In genomic region chr5:71684309-71684708, GRCh38 we compare ENCODE assay signal across 34 cellular contexts. TPM values are rescaled to one million over a fixed set of nuclear protein-coding genes. Genes with fewer than 3 reads are reported as not detected.
"Had no signal": no experiment of that assay in that cellular context is flagged by ENCODE, and none has a peak within 500 bp of the region (broad histone marks: within the 10 kb centered on the region; RNA-seq: fewer than 3 reads in every experiment).

No MANE protein-coding gene starts in this region.

- H3K36me3 ChIP-seq: ascending aorta, cardiac muscle cell had no signal

- H3K4me3 ChIP-seq: ascending aorta, cardiac muscle cell had no signal

- ATAC-seq: activated CD8-positive, alpha-beta T cell treated with anti-CD3 and anti-CD28 coated beads for 36 hours; activated naive CD8-positive, alpha-beta T cell treated with anti-CD3 and anti-CD28 coated beads, Interleukin-2, amount 50 U/mL, for 24 hours; activated T-cell treated with anti-CD3 and anti-CD28 coated beads, Interleukin-2, amount 50 U/mL, for 4 hours; activated T-cell treated with anti-CD3 and anti-CD28 coated beads, Interleukin-2, amount 50 U/mL, for 72 hours; activated T-helper 17 cell treated with anti-CD3 and anti-CD28 coated beads, Interleukin-2, amount 50 U/mL, for 72 hours had no signal

- H3K9me3 ChIP-seq: ascending aorta had no signal

- DNase-seq: activated B cell treated with CpG ODN at 0.5 μM for 24 hours; activated CD4-positive, alpha-beta memory T cell treated with anti-CD3 and anti-CD28 coated beads for 36 hours; activated CD4-positive, alpha-beta T cell treated with anti-CD3 and anti-CD28 coated beads for 4 hours; activated CD4-positive, alpha-beta T cell treated with anti-CD3 and anti-CD28 coated beads, Interleukin-2, amount 10 ng/mL, durations not matched to agents 24 days and 14 days; activated CD4-positive, alpha-beta T cell treated with anti-CD3 and anti-CD28 coated beads, Interleukin-2, amount 50 U/mL, for 1 hour; activated CD4-positive, alpha-beta T cell treated with anti-CD3 and anti-CD28 coated beads, Interleukin-2, amount 50 U/mL, for 4 hours; activated CD4-positive, CD25-positive, alpha-beta regulatory T cell treated with anti-CD3 and anti-CD28 coated beads, Interleukin-2, amount 50 U/mL, for 72 hours; activated CD8-positive, alpha-beta memory T cell treated with anti-CD3 and anti-CD28 coated beads, Interleukin-2, amount 50 U/mL, for 4 hours; activated CD8-positive, alpha-beta T cell treated with anti-CD3 and anti-CD28 coated beads for 36 hours; activated effector memory CD4-positive, alpha-beta T cell treated with anti-CD3 and anti-CD28 coated beads, Interleukin-2, amount 50 U/mL, for 16 hours; activated gamma-delta T cell treated with Interleukin-2 at 50 U/mL for 16 hours; activated naive CD4-positive, alpha-beta T cell treated with anti-CD3 and anti-CD28 coated beads, Interleukin-2, amount 10 ng/mL, durations not matched to agents 7 days and 5 days; activated naive CD4-positive, alpha-beta T cell treated with Interleukin-2 at 50 U/mL for 16 hours; activated naive CD8-positive, alpha-beta T cell treated with anti-CD3 and anti-CD28 coated beads, Interleukin-2, amount 10 ng/mL, durations not matched to agents 7 days and 5 days; activated naive CD8-positive, alpha-beta T cell treated with anti-CD3 and anti-CD28 coated beads, Interleukin-2, amount 50 U/mL, for 24 hours; activated T-cell treated with anti-CD3 and anti-CD28 coated beads for 4 hours; activated T-cell treated with anti-CD3 and anti-CD28 coated beads, Interleukin-2, amount 50 U/mL, for 1 hour; activated T-cell treated with anti-CD3 and anti-CD28 coated beads, Interleukin-2, amount 50 U/mL, for 4 hours; activated T-cell treated with anti-CD3 and anti-CD28 coated beads, Interleukin-2, amount 50 U/mL, for 72 hours; amygdala; anterior cingulate cortex; caudate nucleus; cerebellar nuclear complex; T-helper 1 cell; T-helper 2 cell; T-helper 9 cell had no signal

- H3K27ac ChIP-seq: ascending aorta, cardiac muscle cell, VCaP had no signal

- H3K4me1 ChIP-seq: ascending aorta had no signal

- H3K27me3 ChIP-seq: ascending aorta, cardiac muscle cell had no signal

RNA-seq across cellular contexts. Expression of gene CARTPT, which starts 34.8 kb away (rescaled TPM):
- total RNA-seq: activated B cell treated with CpG ODN at 0.5 μM for 24 hours; activated CD4-positive, alpha-beta memory T cell treated with anti-CD3 and anti-CD28 coated beads for 36 hours; activated CD4-positive, alpha-beta T cell treated with anti-CD3 and anti-CD28 coated beads, Interleukin-2, amount 10 ng/mL, durations not matched to agents 24 days and 14 days; activated CD8-positive, alpha-beta memory T cell treated with anti-CD3 and anti-CD28 coated beads for 36 hours; activated CD8-positive, alpha-beta T cell treated with anti-CD3 and anti-CD28 coated beads for 36 hours; activated naive CD8-positive, alpha-beta T cell treated with anti-CD3 and anti-CD28 coated beads, Interleukin-2, amount 10 ng/mL, durations not matched to agents 7 days and 5 days; activated T-cell treated with anti-CD3 and anti-CD28 coated beads, Interleukin-2, amount 50 U/mL, for 4 hours; activated T-cell treated with anti-CD3 and anti-CD28 coated beads, Interleukin-2, amount 50 U/mL, for 72 hours; activated T-helper 1 cell treated with anti-CD3 and anti-CD28 coated beads, Interleukin-12 subunit alpha, Interleukin-12 subunit beta, Interleukin-2, Interleukin-4 antibody, amounts not matched to agents 30 ng/mL and 10 ng/mL and 1 ng/mL, durations not matched to agents 14 hours and 24 hours and 36 hours; activated T-helper 17 cell treated with anti-CD3 and anti-CD28 coated beads, Interleukin-2, amount 50 U/mL, for 72 hours; bronchial epithelial cell; cardiac muscle cell; chondrocyte had no signal
